Comparison of ENCODE assay signal across 22 cellular contexts in genomic region chr2:227428731-227429285, GRCh38. TPM values are rescaled to one million over a fixed set of nuclear protein-coding genes. Genes with fewer than 3 reads are reported as not detected.
DNase-seq lines count a peak whose midpoint lies in the region; ATAC-seq and TF ChIP-seq lines count a peak whose summit lies in the region.
"Had no signal": no experiment of that assay in that cellular context is flagged by ENCODE, and none has a peak within 500 bp of the region (broad histone marks: within the 10 kb centered on the region; RNA-seq: fewer than 3 reads in every experiment).

No MANE protein-coding gene starts in this region.

- no peak overlapping the region for H3K4me3 ChIP-seq in BLaER1 treated with 17β-estradiol and CSF1 and Interleukin-3, amounts not matched to agents 10 nM and 100 nM
- H3K4me3 ChIP-seq in choroid plexus epithelial cell (ENCODE audit: low read depth, low read length) (no peak overlapping the region), lower lobe of right lung (no peak overlapping the region)
- H3K4me3 ChIP-seq: SK-N-MC had no signal

- peak; percentile 51 to 66 for ATAC-seq in lower lobe of right lung
- no peak for ATAC-seq in HG03460 (IDR thresholded peaks at IDR 0.05; ENCODE audit: unreplicated experiment)
- ATAC-seq: Panc1 had no signal

- DNase-seq in SK-MEL-5 (ENCODE audit: low read depth, low spot score) (peak; percentile 88), choroid plexus epithelial cell (ENCODE audit: low read depth) (peak; percentile 64), lower lobe of right lung (no peak), NCI-H2107 treated with DMSO at 0.1 percent for 48 hours (lab: John Stamatoyannopoulos, UW; ENCODE audit: unreplicated experiment) (no peak)
- no peak for DNase-seq in stimulated activated CD4-positive, alpha-beta T cell treated with anti-CD3 and anti-CD28 coated beads, Interleukin-4, amount 100 ng/mL, for 4 hours
- DNase-seq: CD4-positive, CD25-positive, alpha-beta regulatory T cell; H9; MM.1S; NCI-H2029; NCI-H2227 treated with DMSO at 0.1 percent for 48 hours; NCI-H526 treated with DMSO at 0.1 percent for 48 hours; SHP77 had no signal

- H3K36me3 ChIP-seq in BLaER1 treated with 17β-estradiol and CSF1 and Interleukin-3, amounts not matched to agents 10 nM and 100 nM, result peaks cover 0 to 15% (median 0%) of the 10 kb centered on the region in 11 experiments; a peak in 4 of 22 replicates
- H3K36me3 ChIP-seq in lower lobe of right lung, result no peaks in the 10 kb centered on the region

- H3K4me2 ChIP-seq in BLaER1 treated with 17β-estradiol and CSF1 and Interleukin-3, amounts not matched to agents 10 nM and 100 nM, result peak overlapping the region in 7 of 11 experiments; percentile 24 to 59 (median 50); a peak in 13 of 22 replicates
- H3K4me2 ChIP-seq: KMS-11 had no signal

- peaks cover 0 to 35% (median 12%) of the 10 kb centered on the region in 10 experiments; a peak in 12 of 20 replicates for H3K4me1 ChIP-seq in BLaER1 treated with 17β-estradiol and CSF1 and Interleukin-3, amounts not matched to agents 10 nM and 100 nM
- no peaks in the 10 kb centered on the region for H3K4me1 ChIP-seq in lower lobe of right lung

- intact Hi-C loops in lower lobe of right lung (cut with DNase I), result no loop called here

- H3K27me3 ChIP-seq in BLaER1 treated with 17β-estradiol and CSF1 and Interleukin-3, amounts not matched to agents 10 nM and 100 nM, result no peaks in the 10 kb centered on the region
- no peaks in the 10 kb centered on the region for H3K27me3 ChIP-seq in lower lobe of right lung (ENCODE audit: low read depth)

- TF ChIP-seq CTCF in choroid plexus epithelial cell (conservative IDR thresholded peaks at IDR 0.05; ENCODE audit: low read depth, low read length), result no peak
- no peak for TF ChIP-seq CTCF in lower lobe of right lung (IDR thresholded peaks at IDR 0.05)

- in situ Hi-C loops in SK-MEL-5 (cut with HindIII; ENCODE audit: low pct_unique_long_range_greater_than_20kb, low sequenced_read_pairs), result no loop called here

- H4K20me1 ChIP-seq in BLaER1 treated with 17β-estradiol and CSF1 and Interleukin-3, amounts not matched to agents 10 nM and 100 nM, result no peaks in the 10 kb centered on the region

- H3K27ac ChIP-seq in BLaER1 treated with 17β-estradiol and CSF1 and Interleukin-3, amounts not matched to agents 10 nM and 100 nM, result peak overlapping the region in 8 of 11 experiments; percentile 5 to 78 (median 50); a peak in 9 of 22 replicates
- no peak overlapping the region for H3K27ac ChIP-seq in lower lobe of right lung
- H3K27ac ChIP-seq: KMS-11, RWPE1, SK-N-MC had no signal

- peak overlapping the region in 3 of 11 experiments; percentile 12 to 57 (median 56); a peak in 5 of 22 replicates for H3K9ac ChIP-seq in BLaER1 treated with 17β-estradiol and CSF1 and Interleukin-3, amounts not matched to agents 10 nM and 100 nM
- H3K9ac ChIP-seq: KMS-11 had no signal

- peaks cover 22 to 41% (median 29%) of the 10 kb centered on the region in 11 experiments for H3K9me3 ChIP-seq in BLaER1 treated with 17β-estradiol and CSF1 and Interleukin-3, amounts not matched to agents 10 nM and 100 nM (replicated peaks in 1 of 11)
- peaks cover 14% of the 10 kb centered on the region for H3K9me3 ChIP-seq in lower lobe of right lung

RNA-seq across cellular contexts. Expression of gene SCYGR1, which starts 41.1 kb away (rescaled TPM):
- total RNA-seq in SK-MEL-5 (2014; rRNA removed; shearing (Covaris generic)), result not detected in 2 replicates
- polyA plus RNA-seq in SK-MEL-5 (2015; cell fraction: cytosol; rRNA removed), result not detected in 2 replicates
- polyA plus RNA-seq in SK-MEL-5 (2015; cell fraction: nucleus; rRNA removed), result not detected in 2 replicates
- total RNA-seq in lower lobe of right lung, result not detected
- total RNA-seq: A172; CD4-positive, CD25-positive, alpha-beta regulatory T cell; H9; NCI-H460 had no signal
- polyA plus RNA-seq: BJ; CD4-positive, CD25-positive, alpha-beta regulatory T cell; IgD-negative memory B cell had no signal

RNA-seq across cellular contexts. Expression of gene AGFG1, which starts 43.1 kb away (rescaled TPM):
- total RNA-seq in SK-MEL-5 (2014; rRNA removed; shearing (Covaris generic)), result 113 and 134 TPM in 2 replicates
- 80.8 and 94.8 TPM in 2 replicates for polyA plus RNA-seq in SK-MEL-5 (2015; cell fraction: cytosol; rRNA removed)
- polyA plus RNA-seq in SK-MEL-5 (2015; cell fraction: nucleus; rRNA removed), result 65.6 and 82.8 TPM in 2 replicates
- total RNA-seq in lower lobe of right lung, result 100 TPM

RNA-seq across cellular contexts. Expression of gene TM4SF20, which starts 49.7 kb away (rescaled TPM):
- not detected in 2 replicates for total RNA-seq in SK-MEL-5 (2014; rRNA removed; shearing (Covaris generic))
- polyA plus RNA-seq in SK-MEL-5 (2015; cell fraction: cytosol; rRNA removed), result not detected in 2 replicates
- not detected in 2 replicates for polyA plus RNA-seq in SK-MEL-5 (2015; cell fraction: nucleus; rRNA removed)
- total RNA-seq in lower lobe of right lung, result not detected
- total RNA-seq: A172; CD4-positive, CD25-positive, alpha-beta regulatory T cell; H9 had no signal
- polyA plus RNA-seq: CD4-positive, CD25-positive, alpha-beta regulatory T cell; IgD-negative memory B cell had no signal

Comparison
In these comparisons a context has a peak if more than half of its experiments do, and no peak if none do; other contexts are left out.
1. DNase-seq: peak in SK-MEL-5 (single experiment) and choroid plexus epithelial cell (single experiment); none in lower lobe of right lung (single experiment), NCI-H2107 treated with DMSO at 0.1 percent for 48 hours (single experiment) and stimulated activated CD4-positive, alpha-beta T cell treated with anti-CD3 and anti-CD28 coated beads, Interleukin-4, amount 100 ng/mL, for 4 hours (0 of 2).